Comparison of ENCODE assay signal across 8 cellular contexts in genomic region chr10:106189254-106189653, GRCh38.
DNase-seq lines count a peak whose midpoint lies in the region; ATAC-seq and TF ChIP-seq lines count a peak whose summit lies in the region.

No MANE protein-coding gene starts in this region.

- H3K27me3 ChIP-seq in SK-N-SH (ENCODE audit: insufficient read depth) = no peaks in the 10 kb centered on the region

- H3K9me3 ChIP-seq in SK-N-SH = no peaks in the 10 kb centered on the region

- no peaks in the 10 kb centered on the region for H3K36me3 ChIP-seq in SK-N-SH (replicated peaks in 1 of 2; ENCODE audit: control insufficient read depth in 1 of 2, insufficient read depth in 2 of 2, low read length in 1 of 2)

- H3K4me1 ChIP-seq in SK-N-SH (ENCODE audit: control insufficient read depth in 1 of 2, insufficient read depth in 2 of 2, low read depth in 1 of 2, low read length in 1 of 2) = no peaks in the 10 kb centered on the region

- 23% methylated on average over 2 of the region's 2 CpGs for WGBS in SK-N-SH (ENCODE audit: low lambda C conversion rate)

- H3K79me2 ChIP-seq in SK-N-SH (ENCODE audit: insufficient read depth) = no peaks in the 10 kb centered on the region

- DNase-seq in SK-N-SH (peak; percentile 20), RKO (ENCODE audit: low spot score) (peak; percentile 52), iPS DF 4.7 (ENCODE audit: extremely low read depth, low spot score) (peak; percentile 56), NCI-H128 (lab: John Stamatoyannopoulos, UW; ENCODE audit: unreplicated experiment) (no peak), coronary artery (ENCODE audit: low spot score) (no peak)

- TF ChIP-seq CTCF in SK-N-SH (IDR thresholded peaks at IDR 0.05) (peak; percentile 43), coronary artery (IDR thresholded peaks at IDR 0.05) (no peak)

- H3K27ac ChIP-seq in SK-N-SH (ENCODE audit: low read depth in 2 of 2, low read length in 1 of 2) (no peak overlapping the region), coronary artery (no peak overlapping the region)

- POLR2A ChIA-PET in SK-N-SH (lab: Yijun Ruan, JAX) = no interaction called here

- no peak overlapping the region for H3K4me3 ChIP-seq in SK-N-SH (ENCODE audit: low read depth in 2 of 2, low read length in 1 of 2)
- H3K4me3 ChIP-seq in coronary artery = no peak overlapping the region

- no peaks in the 10 kb centered on the region for H3K9me2 ChIP-seq in SK-N-SH

- no peaks in the 10 kb centered on the region for H4K20me1 ChIP-seq in SK-N-SH (ENCODE audit: insufficient read depth)

- no peak overlapping the region for H3K9ac ChIP-seq in SK-N-SH

- no peak for TF ChIP-seq EP300 in SK-N-SH (IDR thresholded peaks at IDR 0.05; ENCODE audit: borderline replicate concordance in 1 of 2, low read depth in 1 of 2, low read length in 1 of 2)

- no peak for ATAC-seq in SK-N-SH treated with all-trans-retinoic acid at 6 μM for 48 hours
- ATAC-seq in HG02588 (IDR thresholded peaks at IDR 0.05; ENCODE audit: unreplicated experiment) = peak; percentile 53
- ATAC-seq in HG03039 (IDR thresholded peaks at IDR 0.05; ENCODE audit: unreplicated experiment) = no peak

- H2AFZ ChIP-seq in SK-N-SH (ENCODE audit: low read depth) = no peak overlapping the region

- TF ChIP-seq RAD21 in SK-N-SH (IDR thresholded peaks at IDR 0.05; ENCODE audit: low read length) = peak; percentile 68

- H3F3A ChIP-seq in SK-N-SH (replicated peaks; ENCODE audit: insufficient read depth) = no peaks in the 10 kb centered on the region

- CTCF ChIA-PET in SK-N-SH (lab: Yijun Ruan, JAX) = interaction anchor here (0.7 to 2.2 kb wide), 6 partner anchors 12 to 1547 kb away, joined by 3 to 8 read pairs (median 4); no protein-coding TSS in a partner anchor

- no peak overlapping the region for H3K4me2 ChIP-seq in SK-N-SH

TF ChIP-seq in SK-N-SH, 30 proteins besides CTCF, POLR2A, EP300 and RAD21:
- no peak for TF ChIP-seq USF1 (IDR thresholded peaks at IDR 0.05; ENCODE audit: borderline replicate concordance, low read depth)
- TF ChIP-seq SMC3 (IDR thresholded peaks at IDR 0.05; ENCODE audit: low read depth, low read length) = peak; percentile 37; the same call in 1 of the 2 replicates

TF ChIP-seq in SK-N-SH treated with all-trans-retinoic acid at 6 μM for 48 hours, 23 proteins besides CTCF, POLR2A, EP300 and RAD21:
- no peak for TF ChIP-seq ZNF8 (CRISPR knock-in tag; IDR thresholded peaks at IDR 0.05)
- TF ChIP-seq OSR1 (CRISPR knock-in tag; IDR thresholded peaks at IDR 0.05) = no peak
- no peak for TF ChIP-seq TOX (CRISPR knock-in tag; IDR thresholded peaks at IDR 0.05; ENCODE audit: borderline replicate concordance)
- no peak for TF ChIP-seq ARNTL (CRISPR knock-in tag; IDR thresholded peaks at IDR 0.05; ENCODE audit: borderline replicate concordance, low read depth)
- TF ChIP-seq CSRNP3 (CRISPR knock-in tag; IDR thresholded peaks at IDR 0.05) = no peak
- no peak for TF ChIP-seq GLIS3 (CRISPR knock-in tag; IDR thresholded peaks at IDR 0.05)
- TF ChIP-seq ZFP3 (CRISPR knock-in tag; IDR thresholded peaks at IDR 0.05) = no peak
- no peak for TF ChIP-seq CREB5 (CRISPR knock-in tag; IDR thresholded peaks at IDR 0.05; ENCODE audit: low read depth)
- TF ChIP-seq TCF4 (CRISPR knock-in tag; IDR thresholded peaks at IDR 0.05; ENCODE audit: borderline replicate concordance) = no peak
- no peak for TF ChIP-seq SNAI2 (CRISPR knock-in tag; IDR thresholded peaks at IDR 0.05)
- no peak for TF ChIP-seq TSHZ2 (CRISPR knock-in tag; IDR thresholded peaks at IDR 0.05)
- TF ChIP-seq ZNF565 (CRISPR knock-in tag; conservative IDR thresholded peaks at IDR 0.05; ENCODE audit: low read depth) = no peak
- TF ChIP-seq POU6F1 (CRISPR knock-in tag; IDR thresholded peaks at IDR 0.05; ENCODE audit: borderline replicate concordance, low read depth) = no peak
- no peak for TF ChIP-seq PPARA (CRISPR knock-in tag; IDR thresholded peaks at IDR 0.05; ENCODE audit: borderline replicate concordance)
- no peak for TF ChIP-seq RARB (CRISPR knock-in tag; IDR thresholded peaks at IDR 0.05)
- TF ChIP-seq PATZ1 (CRISPR knock-in tag; IDR thresholded peaks at IDR 0.05; ENCODE audit: borderline replicate concordance) = no peak
- TF ChIP-seq ISL1 (CRISPR knock-in tag; IDR thresholded peaks at IDR 0.05) = no peak
- TF ChIP-seq BACH2 (CRISPR knock-in tag; IDR thresholded peaks at IDR 0.05; ENCODE audit: borderline replicate concordance) = no peak
- no peak for TF ChIP-seq CSDC2 (CRISPR knock-in tag; IDR thresholded peaks at IDR 0.05)
- no peak for TF ChIP-seq ZFP30 (CRISPR knock-in tag; IDR thresholded peaks at IDR 0.05)

Comparison
In these comparisons a context has a peak if more than half of its experiments do, and no peak if none do; other contexts are left out.
1. DNase-seq: peak in SK-N-SH (single experiment), RKO (single experiment) and iPS DF 4.7 (single experiment); none in NCI-H128 (single experiment) and coronary artery (single experiment).